ENCODE assay signal across 16 cellular contexts in the genomic region with DNA sequence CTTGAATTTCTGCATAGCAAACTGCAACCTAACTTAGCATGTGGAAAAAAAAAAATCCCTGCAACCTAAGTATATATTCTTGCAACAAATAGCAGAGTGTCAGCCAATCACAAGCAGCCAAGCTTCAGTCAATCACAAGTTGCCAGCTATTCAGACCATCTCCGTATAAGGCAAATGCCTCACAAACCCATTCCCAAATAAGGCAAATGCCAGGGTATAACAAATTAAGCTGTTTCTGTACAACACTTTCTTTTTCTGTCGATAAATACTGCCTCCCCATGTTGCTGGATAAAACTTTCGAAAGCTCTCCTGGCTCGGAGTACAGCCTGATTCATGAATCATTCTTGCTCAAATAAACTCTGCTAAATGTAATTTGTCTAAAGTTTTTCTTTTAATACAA.
DNase-seq lines count a peak whose midpoint lies in the region; ATAC-seq and TF ChIP-seq lines count a peak whose summit lies in the region.
"Had no signal": no experiment of that assay in that cellular context is flagged by ENCODE, and none has a peak within 500 bp of the region (broad histone marks: within the 10 kb centered on the region; RNA-seq: fewer than 3 reads in every experiment).

No MANE protein-coding gene starts in this region.

- RAD21 ChIA-PET in HCT116 (lab: Charles Lee; ENCODE audit: low non-redundant PET in 1 of 2, low total read pairs in 2 of 2, uncharacterized antibody in 2 of 2, unreplicated experiment in 2 of 2): no interaction called here

- no peak overlapping the region for H3K27ac Mint-ChIP-seq in activated T-cell treated with anti-CD3 and anti-CD28 coated beads, Interleukin-2, amount 50 U/mL, for 72 hours
- H3K27ac Mint-ChIP-seq: CD14-positive monocyte; CD8-positive, alpha-beta T cell; H9 had no signal

- ATAC-seq in HCT116 (no peak), GM18870 (IDR thresholded peaks at IDR 0.05; ENCODE audit: unreplicated experiment) (no peak), GM19035 (IDR thresholded peaks at IDR 0.05; ENCODE audit: unreplicated experiment) (no peak)
- ATAC-seq in activated T-cell treated with anti-CD3 and anti-CD28 coated beads, Interleukin-2, amount 50 U/mL, for 72 hours (replicated peaks in 1 of 2): no peak
- ATAC-seq: CD8-positive, alpha-beta T cell; K562 had no signal

- H3K9me3 ChIP-seq in HCT116 (ENCODE audit: control insufficient read depth in 1 of 2, insufficient read depth in 1 of 2, low read depth in 1 of 2, low read length in 2 of 2): no peaks in the 10 kb centered on the region

- H3K36me3 ChIP-seq in HCT116 (ENCODE audit: control insufficient read depth in 1 of 2, insufficient read depth in 2 of 2, low read length in 2 of 2): no peaks in the 10 kb centered on the region

- no peaks in the 10 kb centered on the region; the same call in 1 of the 2 replicates for H3K9me2 ChIP-seq in HCT116 (ENCODE audit: insufficient read depth)

- no peak for TF ChIP-seq RAD21 in HCT116 (IDR thresholded peaks at IDR 0.05; ENCODE audit: low read depth)

- no peak for TF ChIP-seq CTCF in HCT116 (IDR thresholded peaks at IDR 0.05 in 2 of 3, conservative IDR thresholded peaks at IDR 0.05 in 1 of 3; ENCODE audit: borderline replicate concordance in 1 of 3, insufficient read depth in 1 of 3, low read depth in 2 of 3, low read length in 2 of 3)

- BruUV-seq in HCT116 (replicated peaks; lab: Mats Ljungman, UMichigan): no TSS peak

- H3K27ac ChIP-seq in HCT116 (ENCODE audit: low read depth, low read length): no peak overlapping the region
- H3K27ac ChIP-seq: GM23248 had no signal

- no peaks in the 10 kb centered on the region for H3K9me3 Mint-ChIP-seq in activated T-cell treated with anti-CD3 and anti-CD28 coated beads, Interleukin-2, amount 50 U/mL, for 72 hours
- H3K9me3 Mint-ChIP-seq: CD8-positive, alpha-beta T cell; H9 had no signal

- POLR2A ChIA-PET in HCT116 (lab: Charles Lee): no interaction called here

- CTCF ChIA-PET in HCT116 (lab: Charles Lee): no interaction called here

- no peak overlapping the region for H3K4me3 Mint-ChIP-seq in activated T-cell treated with anti-CD3 and anti-CD28 coated beads, Interleukin-2, amount 50 U/mL, for 72 hours
- H3K4me3 Mint-ChIP-seq: CD14-positive monocyte; CD8-positive, alpha-beta T cell; H9 had no signal

- TF ChIP-seq POLR2A in HCT116 (IDR thresholded peaks at IDR 0.05; ENCODE audit: borderline replicate concordance, extremely low read depth, insufficient read depth, insufficient read length): no peak

- H3K4me1 ChIP-seq in HCT116 (ENCODE audit: control insufficient read depth in 1 of 2, insufficient read depth in 2 of 2, low read length in 2 of 2): no peaks in the 10 kb centered on the region

- no peaks in the 10 kb centered on the region for H4K20me1 ChIP-seq in HCT116 (ENCODE audit: insufficient read depth)

- no peak overlapping the region for H3K4me3 ChIP-seq in HCT116 (replicated peaks in 1 of 2; ENCODE audit: low read depth in 1 of 2, low read length in 2 of 2)
- H3K4me3 ChIP-seq: GM23248, K562 had no signal

- no peaks in the 10 kb centered on the region for H3K4me1 Mint-ChIP-seq in activated T-cell treated with anti-CD3 and anti-CD28 coated beads, Interleukin-2, amount 50 U/mL, for 72 hours (ENCODE audit: low read depth)
- H3K4me1 Mint-ChIP-seq: CD14-positive monocyte, H9 had no signal

- no peaks in the 10 kb centered on the region for H3K27me3 ChIP-seq in HCT116 (ENCODE audit: insufficient read depth, low read length)

- no peak overlapping the region for H2AFZ ChIP-seq in HCT116 (ENCODE audit: low read depth, low read length, poor library complexity, severe bottlenecking)
- H2AFZ ChIP-seq: GM23248 had no signal

- H3K79me2 ChIP-seq in HCT116 (ENCODE audit: insufficient read depth, low read length): no peaks in the 10 kb centered on the region

- DNase-seq in HCT116 (ENCODE audit: low read depth, low spot score) (no peak), NCI-H2227 treated with DMSO at 0.1 percent for 48 hours (lab: John Stamatoyannopoulos, UW) (peak; percentile 25), amniotic epithelial cell (ENCODE audit: low read depth) (peak; percentile 5), inferior parietal cortex (ENCODE audit: extremely low spot score) (no peak)
- no peak for DNase-seq in activated T-cell treated with anti-CD3 and anti-CD28 coated beads, Interleukin-2, amount 50 U/mL, for 72 hours
- DNase-seq: CD8-positive, alpha-beta T cell; COR-L47; DMS153; DMS79 treated with DMSO at 0.1 percent for 48 hours; GF-D8; GM23248; H9 had no signal

- H3K9ac ChIP-seq in HCT116 (ENCODE audit: low read length): no peak overlapping the region
- H3K9ac ChIP-seq: GM23248 had no signal

- H3K4me2 ChIP-seq in HCT116 (ENCODE audit: low read length): no peak overlapping the region

- intact Hi-C loops in HCT116 (cut with micrococcal nuclease): no loop called here

- no peaks in the 10 kb centered on the region for H3K27me3 Mint-ChIP-seq in activated T-cell treated with anti-CD3 and anti-CD28 coated beads, Interleukin-2, amount 50 U/mL, for 72 hours (ENCODE audit: low read depth)

- H3K36me3 Mint-ChIP-seq in activated T-cell treated with anti-CD3 and anti-CD28 coated beads, Interleukin-2, amount 50 U/mL, for 72 hours (ENCODE audit: insufficient read depth in 2 of 2): no peaks in the 10 kb centered on the region
- H3K36me3 Mint-ChIP-seq: CD14-positive monocyte; CD8-positive, alpha-beta T cell had no signal

TF ChIP-seq in HCT116, 20 proteins besides CTCF, POLR2A, EP300 and RAD21:
- TF ChIP-seq YY1 (IDR thresholded peaks at IDR 0.05; ENCODE audit: extremely low read depth, insufficient replicate concordance, low read depth, low read length) (no peak), SRF (IDR thresholded peaks at IDR 0.05; ENCODE audit: low read depth) (peak; percentile 61)

Comparison
In these comparisons a context has a peak if more than half of its experiments do, and no peak if none do; other contexts are left out.
1. DNase-seq: peak in NCI-H2227 treated with DMSO at 0.1 percent for 48 hours (single experiment) and amniotic epithelial cell (single experiment); none in HCT116 (single experiment), activated T-cell treated with anti-CD3 and anti-CD28 coated beads, Interleukin-2, amount 50 U/mL, for 72 hours (0 of 2) and inferior parietal cortex (single experiment).